ENCODE assay signal across 18 cellular contexts in the genomic region with DNA sequence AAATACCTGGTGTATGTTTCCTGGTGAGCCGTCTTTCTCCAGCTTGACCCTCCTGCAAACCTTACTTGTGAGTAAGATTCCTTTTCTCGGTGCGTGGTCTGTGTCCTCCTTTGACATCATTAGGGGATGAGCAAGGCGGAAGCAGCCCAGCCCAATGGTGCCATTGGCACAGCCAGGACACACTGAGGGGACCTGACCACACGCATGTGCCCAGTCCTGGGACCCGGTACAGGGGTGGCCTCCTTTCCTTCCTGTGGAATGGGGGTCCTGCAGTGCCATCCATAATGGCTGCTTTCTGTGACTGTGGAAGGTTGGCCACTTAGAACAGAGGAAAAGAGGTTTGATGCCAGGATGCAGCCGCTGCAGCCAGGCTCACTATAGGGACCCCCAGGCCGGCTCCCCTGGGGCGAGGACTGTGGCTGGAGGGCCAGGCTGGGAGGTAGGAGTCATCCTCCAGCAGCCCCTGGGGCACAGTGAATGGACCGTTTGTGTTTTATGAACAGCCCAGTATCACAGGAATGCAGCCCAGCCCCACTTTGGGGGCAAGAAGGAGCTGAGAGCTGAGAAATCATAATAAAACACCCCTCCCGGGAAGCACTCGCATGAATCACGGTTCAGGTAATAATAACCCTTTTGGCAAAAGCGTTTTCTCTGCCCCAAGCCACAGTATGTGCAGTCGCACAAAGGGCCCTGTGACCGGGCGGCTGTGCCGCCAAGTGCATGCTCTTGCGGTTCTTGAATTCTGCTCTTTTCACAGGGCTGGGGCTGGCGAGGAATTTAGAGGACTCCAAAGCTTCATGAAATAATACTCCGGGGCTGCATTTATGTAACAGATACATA.
"Had no signal": no experiment of that assay in that cellular context is flagged by ENCODE, and none has a peak within 500 bp of the region (broad histone marks: within the 10 kb centered on the region; RNA-seq: fewer than 3 reads in every experiment).

No MANE protein-coding gene starts in this region.

- FAIRE-seq: colon, endothelial cell of umbilical vein, frontal cortex, islet of Langerhans, pancreas had no signal

- H3K27me3 ChIP-seq: pancreas, transverse colon had no signal

- H3K27ac ChIP-seq: heart left ventricle, pancreas, skin epidermis, transverse colon had no signal

- H3K36me3 ChIP-seq: heart left ventricle, pancreas, transverse colon had no signal

- H3K9me3 ChIP-seq: heart left ventricle, pancreas, transverse colon had no signal

- DNase-seq: activated CD4-positive, alpha-beta T cell treated with anti-CD3 and anti-CD28 coated beads, Interleukin-2, amount 50 U/mL, for 1 hour; activated CD4-positive, CD25-positive, alpha-beta regulatory T cell; activated gamma-delta T cell treated with Interleukin-2 at 50 U/mL for 16 hours; activated naive CD8-positive, alpha-beta T cell treated with anti-CD3 and anti-CD28 coated beads for 36 hours; activated T-cell treated with anti-CD3 and anti-CD28 coated beads, Interleukin-2, amount 50 U/mL, for 72 hours; effector CD4-positive, alpha-beta T cell; left ventricle myocardium superior; mesenchymal stem cell; pancreas; T-helper 17 cell; transverse colon had no signal

- H3K4me1 ChIP-seq: heart left ventricle, pancreas, transverse colon had no signal

- ATAC-seq: activated T-cell treated with anti-CD3 and anti-CD28 coated beads, Interleukin-2, amount 50 U/mL, for 72 hours; heart left ventricle; left ventricle myocardium superior; pancreas; stimulated activated effector memory CD8-positive, alpha-beta T cell treated with anti-CD3 and anti-CD28 coated beads, Interleukin-12 subunit alpha, Interleukin-12 subunit beta, amount 100 ng/mL, for 72 hours; T-helper 17 cell had no signal

- H3K4me3 ChIP-seq: heart left ventricle, pancreas, skin epidermis, transverse colon had no signal
